In genomic region chr12:106773945-106774807, GRCh38 we compare ENCODE assay signal across 8 cellular contexts. TPM values are rescaled to one million over a fixed set of nuclear protein-coding genes. Genes with fewer than 3 reads are reported as not detected.
A peak's percentile ranks its signal among the peaks of the same experiment; 100 is the strongest.
DNase-seq lines count a peak whose midpoint lies in the region; ATAC-seq, FAIRE-seq and TF ChIP-seq lines count a peak whose summit lies in the region.

Gene RIC8B, plus strand, starts transcription at chr12:106774682. Its CDS starts 64 bp downstream, at chr12:106774746.

- no peaks in the 10 kb centered on the region for H3K27me3 ChIP-seq in keratinocyte (ENCODE audit: control insufficient read depth, extremely low read depth, insufficient read depth, low read length)

- peaks cover 41% of the 10 kb centered on the region for H3K79me2 ChIP-seq in keratinocyte (ENCODE audit: control insufficient read depth, insufficient read depth, low read length)

- peak; percentile 90 for ATAC-seq in HG03196 (IDR thresholded peaks at IDR 0.05; ENCODE audit: unreplicated experiment)
- ATAC-seq in activated CD4-positive, CD25-positive, alpha-beta regulatory T cell treated with anti-CD3 and anti-CD28 coated beads, Interleukin-2, amount 50 U/mL, for 24 hours, result peak; percentile 92 to 93

- FAIRE-seq in keratinocyte (lab: Jason Lieb, UNC), result peak; percentile 91

- peak within 1 kb of the TSS; percentile 94 for H3K9ac ChIP-seq in keratinocyte (ENCODE audit: control insufficient read depth, extremely low read depth, insufficient read depth, low read length)

- H3K9me1 ChIP-seq in keratinocyte (ENCODE audit: control insufficient read depth, extremely low read depth, insufficient read depth, low read length), result no peaks in the 10 kb centered on the region

- H4K20me1 ChIP-seq in keratinocyte (ENCODE audit: control insufficient read depth, extremely low read depth, insufficient read depth, low read length), result no peaks in the 10 kb centered on the region

- peak within 1 kb of the TSS; percentile 97 for H3K4me2 ChIP-seq in keratinocyte (ENCODE audit: control insufficient read depth, extremely low read depth, insufficient read depth, low read depth, low read length)

- DNase-seq in AG08395 (ENCODE audit: low spot score) (peak; percentile 98), NCI-H345 treated with DMSO at 0.1 percent for 48 hours (lab: John Stamatoyannopoulos, UW; ENCODE audit: unreplicated experiment) (peak; percentile 97), cerebellar nuclear complex (lab: John Stamatoyannopoulos, UW) (peak; percentile 87 to 89), keratinocyte (ENCODE audit: low read depth, low spot score) (peak; percentile 82)
- peak; percentile 54 to 68 for DNase-seq in stimulated activated CD4-positive, alpha-beta T cell treated with anti-CD3 and anti-CD28 coated beads, Interleukin-15, amount 100 ng/mL, for 1 hour (ENCODE audit: low read depth in 1 of 2, low spot score in 1 of 2)

- dilution Hi-C loops in keratinocyte (cut with MboI; ENCODE audit: extremely low pct_ligation_motif_present, low sequenced_read_pairs), result no loop called here

- TF ChIP-seq CTCF in keratinocyte (optimal IDR thresholded peaks at IDR 0.05 in 1 of 3, IDR thresholded peaks at IDR 0.05 in 1 of 3, conservative IDR thresholded peaks at IDR 0.05 in 1 of 3; ENCODE audit: extremely low read depth in 1 of 3, insufficient read depth in 2 of 3, low read length in 3 of 3), result no peak

- H3K36me3 ChIP-seq in keratinocyte (ENCODE audit: control insufficient read depth in 2 of 2, extremely low read depth in 1 of 2, insufficient read depth in 2 of 2, low read length in 2 of 2), result peaks cover 0 to 1% of the 10 kb centered on the region in 2 experiments

- peak; percentile 77 for TF ChIP-seq POLR2A in GM18951 (IDR thresholded peaks at IDR 0.05; ENCODE audit: extremely low read depth, insufficient read depth, insufficient read length)

- peak within 1 kb of the TSS; percentile 78 to 97 (median 96) for H3K4me3 ChIP-seq in keratinocyte (ENCODE audit: control insufficient read depth in 2 of 3, extremely low read depth in 1 of 3, insufficient read depth in 2 of 3, low read depth in 1 of 3, low read length in 3 of 3)

- in situ Hi-C loops in GM18951 (cut with MboI; ENCODE audit: low sequenced_read_pairs, unreplicated experiment), result no loop called here

- H3K9me3 ChIP-seq in keratinocyte (ENCODE audit: control insufficient read depth, low read depth, low read length), result no peaks in the 10 kb centered on the region

- peak within 1 kb of the TSS; percentile 99 for H2AFZ ChIP-seq in keratinocyte (ENCODE audit: control insufficient read depth, low read length)

- peak within 1 kb of the TSS; percentile 97 for H3K27ac ChIP-seq in keratinocyte (ENCODE audit: control insufficient read depth, insufficient read depth, low read length)

- H3K4me1 ChIP-seq in keratinocyte (ENCODE audit: control insufficient read depth, extremely low read depth, insufficient read depth, low read length), result peaks cover 7% of the 10 kb centered on the region

RNA-seq across cellular contexts. Expression of gene RIC8B, which starts in this region (rescaled TPM):
- 4.4 to 6.8 TPM (median 5.0 TPM) in 3 replicates for polyA plus RNA-seq in keratinocyte
- polyA plus RNA-seq in keratinocyte (2011; ENCODE audit: low read depth), result 5.1 TPM
- polyA plus RNA-seq in keratinocyte (2011; cell fraction: cytosol; rRNA removed), result 2.8 and 5.7 TPM in 2 replicates
- 8.5 and 11.3 TPM in 2 replicates for polyA plus RNA-seq in keratinocyte (2011; cell fraction: nucleus; rRNA removed)
- 2.8 and 3.8 TPM in 2 replicates for polyA plus RNA-seq in keratinocyte (2012; ENCODE audit: low replicate concordance)
- polyA minus RNA-seq in keratinocyte, result 2.3 to 20.2 TPM (median 9.6 TPM) in 3 replicates
- 4.2 TPM for polyA minus RNA-seq in keratinocyte (2011; cell fraction: cytosol; rRNA and poly(A)+ RNA removed)
- 7.1 and 16.7 TPM in 2 replicates for polyA minus RNA-seq in keratinocyte (2011; cell fraction: nucleus; rRNA and poly(A)+ RNA removed)

Comparison
In these comparisons a context has a peak if more than half of its experiments do, and no peak if none do; other contexts are left out.
1. Peak in every context shown above with its lines: DNase-seq, ATAC-seq, H3K4me3 ChIP-seq and H3K27ac ChIP-seq.